ENCODE assay signal across 1 cellular context in the genomic region with DNA sequence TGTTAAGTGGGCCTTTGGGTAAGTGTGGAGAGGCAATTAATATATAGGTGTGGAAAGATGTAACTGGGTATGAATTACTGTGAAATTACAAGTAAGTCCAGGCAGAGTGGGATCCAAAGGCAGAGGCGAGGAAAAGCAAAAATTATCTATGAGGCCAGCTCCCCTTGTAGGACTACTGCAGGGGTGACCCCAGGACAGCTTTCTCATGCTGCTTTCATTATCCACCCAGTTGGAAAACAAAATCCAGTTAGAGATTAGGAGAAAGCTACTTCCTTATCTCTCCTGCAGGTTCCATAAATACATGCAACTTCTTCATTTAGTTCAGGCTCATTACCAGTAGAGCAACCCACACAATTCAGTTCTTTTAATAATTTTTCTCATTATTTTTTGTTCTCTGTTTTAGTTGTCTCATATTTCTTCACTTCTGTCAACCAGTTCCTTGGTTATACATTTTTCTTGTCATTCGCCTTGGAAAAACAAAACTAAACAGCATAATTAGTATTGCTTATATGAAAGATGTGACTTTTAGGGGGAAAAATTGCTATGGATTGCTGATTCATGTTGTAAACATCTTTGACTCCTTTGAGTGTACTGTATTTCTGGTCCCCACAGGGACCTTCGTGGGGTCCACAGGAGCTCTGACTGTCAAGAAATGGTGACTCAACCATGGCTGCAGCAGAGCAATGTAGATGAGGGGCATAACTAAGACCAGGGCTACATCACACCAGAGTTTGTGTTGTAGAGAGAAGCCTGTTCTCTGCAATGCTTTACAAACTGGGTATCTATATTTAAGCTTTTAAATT.
TF ChIP-seq lines count a peak whose summit lies in the region.

No MANE protein-coding gene starts in this region.

TF ChIP-seq in IMR-90, 13 proteins besides CTCF, POLR2A, EP300 and RAD21 (continued from another document):
- TF ChIP-seq RFX5 (IDR thresholded peaks at IDR 0.05; ENCODE audit: low read depth, low read length) = no peak
- no peak for TF ChIP-seq RCOR1 (IDR thresholded peaks at IDR 0.05; ENCODE audit: insufficient replicate concordance, low read length)
- TF ChIP-seq SMC3 (IDR thresholded peaks at IDR 0.05; ENCODE audit: low read depth, low read length) = no peak
- TF ChIP-seq MAZ (IDR thresholded peaks at IDR 0.05; ENCODE audit: borderline replicate concordance, low read depth, low read length) = no peak
- no peak for TF ChIP-seq CHD1 (IDR thresholded peaks at IDR 0.05; ENCODE audit: low read depth, low read length)
- no peak for TF ChIP-seq NFE2L2 (IDR thresholded peaks at IDR 0.05; ENCODE audit: low read depth, low read length)
- TF ChIP-seq, protein P1, sequence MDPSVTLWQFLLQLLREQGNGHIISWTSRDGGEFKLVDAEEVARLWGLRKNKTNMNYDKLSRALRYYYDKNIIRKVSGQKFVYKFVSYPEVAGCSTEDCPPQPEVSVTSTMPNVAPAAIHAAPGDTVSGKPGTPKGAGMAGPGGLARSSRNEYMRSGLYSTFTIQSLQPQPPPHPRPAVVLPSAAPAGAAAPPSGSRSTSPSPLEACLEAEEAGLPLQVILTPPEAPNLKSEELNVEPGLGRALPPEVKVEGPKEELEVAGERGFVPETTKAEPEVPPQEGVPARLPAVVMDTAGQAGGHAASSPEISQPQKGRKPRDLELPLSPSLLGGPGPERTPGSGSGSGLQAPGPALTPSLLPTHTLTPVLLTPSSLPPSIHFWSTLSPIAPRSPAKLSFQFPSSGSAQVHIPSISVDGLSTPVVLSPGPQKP (IDR thresholded peaks at IDR 0.05; ENCODE audit: borderline replicate concordance, low read depth, low read length) = no peak
- TF ChIP-seq MXI1 (IDR thresholded peaks at IDR 0.05; ENCODE audit: borderline replicate concordance, low read depth, low read length) = no peak
- TF ChIP-seq CEBPB (IDR thresholded peaks at IDR 0.05; ENCODE audit: low read depth, low read length) = no peak
- TF ChIP-seq FOS (IDR thresholded peaks at IDR 0.05; ENCODE audit: low read depth, low read length) = no peak
- TF ChIP-seq, protein P2, sequence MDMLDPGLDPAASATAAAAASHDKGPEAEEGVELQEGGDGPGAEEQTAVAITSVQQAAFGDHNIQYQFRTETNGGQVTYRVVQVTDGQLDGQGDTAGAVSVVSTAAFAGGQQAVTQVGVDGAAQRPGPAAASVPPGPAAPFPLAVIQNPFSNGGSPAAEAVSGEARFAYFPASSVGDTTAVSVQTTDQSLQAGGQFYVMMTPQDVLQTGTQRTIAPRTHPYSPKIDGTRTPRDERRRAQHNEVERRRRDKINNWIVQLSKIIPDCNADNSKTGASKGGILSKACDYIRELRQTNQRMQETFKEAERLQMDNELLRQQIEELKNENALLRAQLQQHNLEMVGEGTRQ (IDR thresholded peaks at IDR 0.05; ENCODE audit: low read depth, low read length) = no peak
- no peak for TF ChIP-seq MAFK (IDR thresholded peaks at IDR 0.05; ENCODE audit: low read depth, low read length)
